Comparison of ENCODE assay signal across 26 cellular contexts in the genomic region with DNA sequence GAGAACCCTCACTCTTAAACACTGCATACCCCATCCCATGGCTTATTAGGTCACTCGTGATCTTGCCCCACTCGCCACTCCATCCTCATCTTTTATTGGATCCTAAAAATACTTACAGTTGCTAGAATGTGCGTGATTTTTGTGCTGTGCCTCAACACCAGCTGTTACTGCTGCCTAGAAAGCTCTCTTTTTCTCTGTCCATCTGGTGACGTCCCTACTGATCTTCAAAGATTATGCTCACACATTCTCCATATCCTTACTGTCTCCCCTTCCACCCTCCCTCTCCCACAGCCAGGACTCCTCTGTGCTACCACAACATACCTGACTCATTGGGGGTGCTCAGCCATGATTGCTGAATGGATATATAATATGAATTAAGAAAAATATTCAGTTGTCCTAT. TPM values are rescaled to one million over a fixed set of nuclear protein-coding genes. Genes with fewer than 3 reads are reported as not detected.
DNase-seq lines count a peak whose midpoint lies in the region; ATAC-seq and TF ChIP-seq lines count a peak whose summit lies in the region.
"Had no signal": no experiment of that assay in that cellular context is flagged by ENCODE, and none has a peak within 500 bp of the region (broad histone marks: within the 10 kb centered on the region; RNA-seq: fewer than 3 reads in every experiment).

No MANE protein-coding gene starts in this region.

- H3K36me3 Mint-ChIP-seq in MCF 10A (ENCODE audit: insufficient read depth, unreplicated experiment) = peaks cover 6% of the 10 kb centered on the region
- H3K36me3 Mint-ChIP-seq: natural killer cell had no signal

- in situ Hi-C loops in mammary epithelial cell (cut with MboI; ENCODE audit: low sequenced_read_pairs in 2 of 2) = no loop called here

- TF ChIP-seq CTCF in MCF 10A (IDR thresholded peaks at IDR 0.05; ENCODE audit: unreplicated experiment) (no peak), mammary epithelial cell (conservative IDR thresholded peaks at IDR 0.05 in 1 of 2, IDR thresholded peaks at IDR 0.05 in 1 of 2; ENCODE audit: extremely low read depth in 1 of 2, insufficient read depth in 1 of 2, low read depth in 1 of 2, low read length in 2 of 2) (no peak), esophagus muscularis mucosa (IDR thresholded peaks at IDR 0.05) (no peak), sigmoid colon (IDR thresholded peaks at IDR 0.05) (no peak)

- dilution Hi-C loops in mammary epithelial cell (cut with HindIII; ENCODE audit: low sequenced_read_pairs) = no loop called here

- WGBS in mammary epithelial cell (ENCODE audit: low coverage, missing lambda C conversion rate) = 96% methylated on average over 4 of the region's 4 CpGs
- 76% methylated on average over 4 of the region's 4 CpGs for WGBS in esophagus muscularis mucosa
- WGBS in sigmoid colon, 2 donors = 70 to 82% methylated on average over 4 of the region's 4 CpGs

- H3K4me3 Mint-ChIP-seq in MCF 10A (ENCODE audit: unreplicated experiment) = no peak overlapping the region
- H3K4me3 Mint-ChIP-seq: activated CD4-positive, alpha-beta T cell treated with anti-CD3 and anti-CD28 coated beads for 36 hours; activated CD8-positive, alpha-beta memory T cell treated with anti-CD3 and anti-CD28 coated beads, Interleukin-2, amount 10 ng/mL, durations not matched to agents 7 days and 5 days; activated naive CD8-positive, alpha-beta T cell treated with anti-CD3 and anti-CD28 coated beads, Interleukin-2, amount 10 ng/mL, durations not matched to agents 7 days and 5 days; memory B cell; natural killer cell had no signal

- POLR2A ChIA-PET in MCF 10A (lab: Yijun Ruan, JAX) = interaction anchor here (0.6 to 2.4 kb wide), 3 partner anchors 14 to 99 kb away, joined by 3 to 12 read pairs (median 4); no protein-coding TSS in a partner anchor

- H3K27me3 ChIP-seq in mammary epithelial cell (ENCODE audit: insufficient read depth, low read length) = no peaks in the 10 kb centered on the region
- no peaks in the 10 kb centered on the region for H3K27me3 ChIP-seq in esophagus muscularis mucosa
- no peaks in the 10 kb centered on the region for H3K27me3 ChIP-seq in sigmoid colon
- H3K27me3 ChIP-seq: BLaER1 treated with 17β-estradiol and CSF1 and Interleukin-3, amounts not matched to agents 10 nM and 100 nM; body of pancreas; esophagus squamous epithelium; ovary; uterus had no signal

- intact Hi-C loops in MCF 10A (cut with micrococcal nuclease) = no loop called here
- intact Hi-C loops in mammary epithelial cell (cut with micrococcal nuclease) = no loop called here
- intact Hi-C loops in esophagus muscularis mucosa (cut with DNase I) = no loop called here
- intact Hi-C loops in sigmoid colon (cut with DNase I) = no loop called here

- peaks cover 50% of the 10 kb centered on the region for H3K4me1 Mint-ChIP-seq in MCF 10A (ENCODE audit: insufficient read depth, unreplicated experiment)

- peaks cover 33% of the 10 kb centered on the region for H3K4me1 ChIP-seq in mammary epithelial cell (ENCODE audit: insufficient read depth, low read length)
- peaks cover 68 to 80% (median 79%) of the 10 kb centered on the region in 4 donors for H3K4me1 ChIP-seq in esophagus muscularis mucosa
- peaks cover 0 to 70% (median 48%) of the 10 kb centered on the region in 4 donors for H3K4me1 ChIP-seq in sigmoid colon
- H3K4me1 ChIP-seq: uterus had no signal

- no peak overlapping the region for H3K9ac ChIP-seq in mammary epithelial cell (ENCODE audit: insufficient read depth, low read length)
- H3K9ac ChIP-seq: BLaER1 treated with 17β-estradiol and CSF1 and Interleukin-3, amounts not matched to agents 10 nM and 100 nM had no signal

- H3K27ac Mint-ChIP-seq in MCF 10A (ENCODE audit: low read depth, unreplicated experiment) = peak overlapping the region; percentile 13
- H3K27ac Mint-ChIP-seq: activated CD4-positive, alpha-beta T cell treated with anti-CD3 and anti-CD28 coated beads for 36 hours; activated CD8-positive, alpha-beta memory T cell treated with anti-CD3 and anti-CD28 coated beads, Interleukin-2, amount 10 ng/mL, durations not matched to agents 7 days and 5 days; activated naive CD8-positive, alpha-beta T cell treated with anti-CD3 and anti-CD28 coated beads, Interleukin-2, amount 10 ng/mL, durations not matched to agents 7 days and 5 days; memory B cell had no signal

- peaks cover 97% of the 10 kb centered on the region for H3K79me2 ChIP-seq in mammary epithelial cell (ENCODE audit: insufficient read depth, low read length)

- no peak for DNase-seq in MCF 10A (ENCODE audit: unreplicated experiment)
- DNase-seq in mammary epithelial cell = no peak
- DNase-seq in NCI-H69 (lab: John Stamatoyannopoulos, UW) = peak; percentile 32
- no peak for DNase-seq in esophagus muscularis mucosa (ENCODE audit: extremely low spot score)
- DNase-seq in sigmoid colon = no peak
- no peak for DNase-seq in germinal center (ENCODE audit: low spot score)
- DNase-seq in activated CD4-positive, alpha-beta T cell treated with anti-CD3 and anti-CD28 coated beads, Interleukin-2, amount 50 U/mL, for 48 hours = no peak
- DNase-seq: ACHN; activated CD4-positive, alpha-beta T cell treated with anti-CD3 and anti-CD28 coated beads for 36 hours; activated CD8-positive, alpha-beta memory T cell treated with anti-CD3 and anti-CD28 coated beads, Interleukin-2, amount 10 ng/mL, durations not matched to agents 7 days and 5 days; activated naive CD8-positive, alpha-beta T cell treated with anti-CD3 and anti-CD28 coated beads, Interleukin-2, amount 10 ng/mL, durations not matched to agents 7 days and 5 days; body of pancreas; EL; esophagus squamous epithelium; natural killer cell; NCI-H146; NCI-H774; ovary; PC-9; SIG-M5; stimulated activated CD4-positive, alpha-beta T cell treated with anti-CD3 and anti-CD28 coated beads, Interleukin-15, amount 100 ng/mL, for 24 hours; T-helper 1 cell; uterus had no signal

- no peak overlapping the region for H3K4me2 ChIP-seq in mammary epithelial cell (ENCODE audit: insufficient read depth, low read depth, low read length)
- H3K4me2 ChIP-seq: BLaER1 treated with 17β-estradiol and CSF1 and Interleukin-3, amounts not matched to agents 10 nM and 100 nM; PC-9 had no signal

- no peak overlapping the region for H3K27ac ChIP-seq in mammary epithelial cell (ENCODE audit: insufficient read depth, low read depth, low read length)
- H3K27ac ChIP-seq in esophagus muscularis mucosa (replicated peaks in 1 of 4) = peak overlapping the region; percentile 29 to 58 (median 48)
- peak overlapping the region; percentile 5 to 55 (median 34) for H3K27ac ChIP-seq in sigmoid colon
- H3K27ac ChIP-seq: BLaER1 treated with 17β-estradiol and CSF1 and Interleukin-3, amounts not matched to agents 10 nM and 100 nM; body of pancreas; esophagus squamous epithelium; ovary; PC-9; uterus had no signal

- H3K4me3 ChIP-seq in mammary epithelial cell (replicated peaks in 1 of 3; ENCODE audit: insufficient read depth in 1 of 3, low read depth in 2 of 3, low read length in 3 of 3) = no peak overlapping the region
- H3K4me3 ChIP-seq in esophagus muscularis mucosa = no peak overlapping the region
- H3K4me3 ChIP-seq in sigmoid colon = no peak overlapping the region
- H3K4me3 ChIP-seq: BLaER1 treated with 17β-estradiol and CSF1 and Interleukin-3, amounts not matched to agents 10 nM and 100 nM; body of pancreas; esophagus squamous epithelium; ovary; PC-9; uterus had no signal

- no peak for ATAC-seq in GM18873 (IDR thresholded peaks at IDR 0.05; ENCODE audit: low FRiP score, unreplicated experiment)
- ATAC-seq: activated CD4-positive, alpha-beta T cell treated with anti-CD3 and anti-CD28 coated beads for 36 hours; body of pancreas; natural killer cell had no signal

- no peaks in the 10 kb centered on the region for H4K20me1 ChIP-seq in mammary epithelial cell (ENCODE audit: insufficient read depth, low read length)

- CTCF ChIA-PET in MCF 10A (lab: Yijun Ruan, JAX) = no interaction called here
- CTCF ChIA-PET in mammary epithelial cell (lab: Charles Lee; ENCODE audit: low non-redundant PET) = no interaction called here

- H3K36me3 ChIP-seq in mammary epithelial cell (ENCODE audit: insufficient read depth, low read length) (no peaks in the 10 kb centered on the region), esophagus muscularis mucosa (no peaks in the 10 kb centered on the region), sigmoid colon (no peaks in the 10 kb centered on the region)
- H3K36me3 ChIP-seq: esophagus squamous epithelium, ovary, uterus had no signal

- H3K27me3 Mint-ChIP-seq in MCF 10A (ENCODE audit: insufficient read depth, unreplicated experiment) = no peaks in the 10 kb centered on the region
- H3K27me3 Mint-ChIP-seq: activated CD4-positive, alpha-beta T cell treated with anti-CD3 and anti-CD28 coated beads for 36 hours; activated CD8-positive, alpha-beta memory T cell treated with anti-CD3 and anti-CD28 coated beads, Interleukin-2, amount 10 ng/mL, durations not matched to agents 7 days and 5 days; activated naive CD8-positive, alpha-beta T cell treated with anti-CD3 and anti-CD28 coated beads, Interleukin-2, amount 10 ng/mL, durations not matched to agents 7 days and 5 days; memory B cell had no signal

- TF ChIP-seq EP300 in esophagus muscularis mucosa (IDR thresholded peaks at IDR 0.05) (no peak), sigmoid colon (IDR thresholded peaks at IDR 0.05) (no peak)

- BruUV-seq in MCF 10A (replicated peaks; lab: Mats Ljungman, UMichigan) = no TSS peak
- BruUV-seq in mammary epithelial cell (replicated peaks; lab: Mats Ljungman, UMichigan) = no TSS peak

- no peak overlapping the region for H2AFZ ChIP-seq in mammary epithelial cell (ENCODE audit: low read depth, low read length)
- H2AFZ ChIP-seq: PC-9 had no signal

- H3K9me3 ChIP-seq in mammary epithelial cell (replicated peaks; ENCODE audit: insufficient read depth, low read length) (peaks cover 5% of the 10 kb centered on the region), esophagus muscularis mucosa (no peaks in the 10 kb centered on the region), sigmoid colon (no peaks in the 10 kb centered on the region)
- H3K9me3 ChIP-seq: body of pancreas, esophagus squamous epithelium, ovary, uterus had no signal

- no peak for TF ChIP-seq POLR2A in esophagus muscularis mucosa (IDR thresholded peaks at IDR 0.05; ENCODE audit: low read depth)
- TF ChIP-seq POLR2A in sigmoid colon (IDR thresholded peaks at IDR 0.05) = no peak

- peaks cover 8% of the 10 kb centered on the region for H3K9me3 Mint-ChIP-seq in MCF 10A (ENCODE audit: unreplicated experiment)
- H3K9me3 Mint-ChIP-seq: memory B cell, natural killer cell had no signal

RNA-seq across cellular contexts. Expression of a gene that starts 42.0 kb away (rescaled TPM):
- 89.8 and 124 TPM in 2 replicates for total RNA-seq in MCF 10A (2022)
- 100 to 1,000 TPM; 130 to 171 TPM for total RNA-seq in mammary epithelial cell
- 49.2 TPM for polyA plus RNA-seq in mammary epithelial cell
- 277 TPM for polyA minus RNA-seq in mammary epithelial cell
- 10 to 100 TPM; 22.2 to 45.4 (median 36.4) TPM for total RNA-seq in esophagus muscularis mucosa
- total RNA-seq in sigmoid colon = 10 to 100 TPM; 13.3 to 25.8 (median 19.9) TPM
- 1 to 10 TPM; 2.4 to 7.1 (median 3.2) TPM for polyA plus RNA-seq in sigmoid colon
